ENCODE assay signal across 21 cellular contexts in genomic region chr9:113613815-113614413, GRCh38.
DNase-seq lines count a peak whose midpoint lies in the region; ATAC-seq, FAIRE-seq and TF ChIP-seq lines count a peak whose summit lies in the region.
"Had no signal": no experiment of that assay in that cellular context is flagged by ENCODE, and none has a peak within 500 bp of the region (broad histone marks: within the 10 kb centered on the region; RNA-seq: fewer than 3 reads in every experiment).

No MANE protein-coding gene starts in this region.

- H3K36me3 ChIP-seq in OCI-LY3 (replicated peaks; ENCODE audit: low read depth, low read length) (no peaks in the 10 kb centered on the region), K562 (ENCODE audit: control insufficient read depth, insufficient read depth, low read length) (no peaks in the 10 kb centered on the region), upper lobe of left lung (no peaks in the 10 kb centered on the region)
- H3K36me3 ChIP-seq: SJCRH30 had no signal

- H3K27ac ChIP-seq in OCI-LY3 (ENCODE audit: low read length) (no peak overlapping the region), K562 (ENCODE audit: extremely low read depth, low read depth, low read length) (no peak overlapping the region), upper lobe of left lung (peak overlapping the region in 2 of 4 donors; percentile 28 to 52)
- H3K27ac ChIP-seq: SJCRH30 had no signal

- H3K4me1 ChIP-seq in OCI-LY3 (ENCODE audit: low read length) (peaks cover 56% of the 10 kb centered on the region), K562 (replicated peaks in 1 of 2; ENCODE audit: control insufficient read depth in 2 of 2, insufficient read depth in 2 of 2, low read length in 2 of 2) (no peaks in the 10 kb centered on the region), upper lobe of left lung (peaks cover 17 to 35% (median 23%) of the 10 kb centered on the region in 4 donors)

- TF ChIP-seq POLR2A in K562 (conservative IDR thresholded peaks at IDR 0.05) (no peak), upper lobe of left lung (IDR thresholded peaks at IDR 0.05) (no peak)

- no peaks in the 10 kb centered on the region for H3K9me3 Mint-ChIP-seq in natural killer cell treated with Interleukin-12 subunit alpha and Interleukin-12 subunit beta and Interleukin-15 and Interleukin-18, amount 100 ng/mL, for 72 hours
- peaks cover 0 to 1% of the 10 kb centered on the region in 2 donors for H3K9me3 Mint-ChIP-seq in stimulated activated naive B cell treated with anti-CD40 and anti-IgM and Interleukin-4, amounts not matched to agents 10 μg/mL and 1 μg/mL and 100 μg/mL, for 72 hours
- H3K9me3 Mint-ChIP-seq: CD8-positive, alpha-beta memory T cell; effector memory CD8-positive, alpha-beta T cell had no signal

- intact Hi-C loops in K562 (cut with micrococcal nuclease) = no loop called here

- no peak overlapping the region for H3K4me3 Mint-ChIP-seq in natural killer cell treated with Interleukin-12 subunit alpha and Interleukin-12 subunit beta and Interleukin-15 and Interleukin-18, amount 100 ng/mL, for 72 hours
- no peak overlapping the region for H3K4me3 Mint-ChIP-seq in stimulated activated naive B cell treated with anti-CD40 and anti-IgM and Interleukin-4, amounts not matched to agents 10 μg/mL and 1 μg/mL and 100 μg/mL, for 72 hours
- H3K4me3 Mint-ChIP-seq: CD8-positive, alpha-beta memory T cell; effector memory CD8-positive, alpha-beta T cell had no signal

- H4K20me1 ChIP-seq in OCI-LY3 (ENCODE audit: insufficient read depth, low read length) (no peaks in the 10 kb centered on the region), K562 (replicated peaks; ENCODE audit: control insufficient read depth, insufficient read depth, low read length) (no peaks in the 10 kb centered on the region; the same call in 1 of the 2 replicates)

- H3K9ac ChIP-seq in OCI-LY3 (ENCODE audit: low read length) = no peak overlapping the region
- H3K9ac ChIP-seq in K562 (ENCODE audit: insufficient read depth in 1 of 2, low read depth in 2 of 2, low read length in 2 of 2) = no peak overlapping the region

- H3K27me3 ChIP-seq in OCI-LY3 (ENCODE audit: low read depth, low read length) (no peaks in the 10 kb centered on the region), K562 (ENCODE audit: control insufficient read depth in 2 of 2, insufficient read depth in 2 of 2, low read length in 2 of 2) (peaks cover 11 to 60% of the 10 kb centered on the region in 2 experiments; a peak in 4 of 5 replicates), upper lobe of left lung (no peaks in the 10 kb centered on the region)
- H3K27me3 ChIP-seq: SJCRH30 had no signal

- no peak overlapping the region for H3K27ac Mint-ChIP-seq in natural killer cell treated with Interleukin-12 subunit alpha and Interleukin-12 subunit beta and Interleukin-15 and Interleukin-18, amount 100 ng/mL, for 72 hours
- H3K27ac Mint-ChIP-seq in stimulated activated naive B cell treated with anti-CD40 and anti-IgM and Interleukin-4, amounts not matched to agents 10 μg/mL and 1 μg/mL and 100 μg/mL, for 72 hours = peak overlapping the region; percentile 16
- H3K27ac Mint-ChIP-seq: CD8-positive, alpha-beta memory T cell; effector memory CD8-positive, alpha-beta T cell had no signal

- in situ Hi-C loops in K562 (cut with MboI) = no loop called here

- 5% methylated on average over 6 of the region's 6 CpGs for WGBS in K562 (ENCODE audit: insufficient coverage, low coverage, missing lambda C conversion rate)
- WGBS in upper lobe of left lung, 2 donors = 85 to 89% methylated on average over 6 of the region's 6 CpGs

- DNase-seq in K562 (ENCODE audit: extremely low read depth in 1 of 4, low spot score in 3 of 4) (no peak), HuH-7 (ENCODE audit: low spot score) (no peak), upper lobe of left lung (no peak)
- peak; percentile 2 for DNase-seq in natural killer cell treated with Interleukin-12 subunit alpha and Interleukin-12 subunit beta and Interleukin-15 and Interleukin-18, amount 100 ng/mL, for 72 hours (ENCODE audit: low spot score)
- no peak for DNase-seq in stimulated activated naive B cell treated with anti-CD40 and anti-IgM and Interleukin-4, amounts not matched to agents 10 μg/mL and 1 μg/mL and 100 μg/mL, for 72 hours
- DNase-seq: activated CD4-positive, alpha-beta T cell treated with anti-CD3 and anti-CD28 coated beads, Interleukin-2, amount 50 U/mL, for 4 hours; activated naive CD4-positive, alpha-beta T cell; activated T-cell treated with anti-CD3 and anti-CD28 coated beads for 4 hours; CD8-positive, alpha-beta memory T cell; DMS53; effector memory CD8-positive, alpha-beta T cell; Karpas-422; left colon; mucosa of descending colon; NCI-H187; NCI-H345; occipital lobe; SJCRH30 had no signal

- H3K9me3 ChIP-seq in OCI-LY3 (ENCODE audit: insufficient read depth, low read length) (no peaks in the 10 kb centered on the region), K562 (replicated peaks; ENCODE audit: control insufficient read depth, insufficient read depth, low read depth, low read length) (no peaks in the 10 kb centered on the region), upper lobe of left lung (no peaks in the 10 kb centered on the region)
- H3K9me3 ChIP-seq: mucosa of descending colon, SJCRH30 had no signal

- H3K36me3 Mint-ChIP-seq in natural killer cell treated with Interleukin-12 subunit alpha and Interleukin-12 subunit beta and Interleukin-15 and Interleukin-18, amount 100 ng/mL, for 72 hours = no peaks in the 10 kb centered on the region
- peaks cover 0 to 5% of the 10 kb centered on the region in 2 donors for H3K36me3 Mint-ChIP-seq in stimulated activated naive B cell treated with anti-CD40 and anti-IgM and Interleukin-4, amounts not matched to agents 10 μg/mL and 1 μg/mL and 100 μg/mL, for 72 hours
- H3K36me3 Mint-ChIP-seq: CD8-positive, alpha-beta memory T cell had no signal

- H3K4me3 ChIP-seq in OCI-LY3 (ENCODE audit: low read length) = no peak overlapping the region
- no peak overlapping the region for H3K4me3 ChIP-seq in K562
- H3K4me3 ChIP-seq in upper lobe of left lung = no peak overlapping the region
- H3K4me3 ChIP-seq: mucosa of descending colon, SJCRH30 had no signal

- no peak for TF ChIP-seq CTCF in OCI-LY3 (IDR thresholded peaks at IDR 0.05; ENCODE audit: low read depth, low read length)
- TF ChIP-seq CTCF in K562 (IDR thresholded peaks at IDR 0.05 in 2 of 3, conservative IDR thresholded peaks at IDR 0.05 in 1 of 3; ENCODE audit: insufficient read depth in 2 of 3, low read depth in 1 of 3, low read length in 3 of 3) = no peak
- no peak for TF ChIP-seq CTCF in upper lobe of left lung (IDR thresholded peaks at IDR 0.05)

- TF ChIP-seq RAD21 in K562 (CRISPR knock-in tag; conservative IDR thresholded peaks at IDR 0.05 in 1 of 2, IDR thresholded peaks at IDR 0.05 in 1 of 2) = no peak

- no peak overlapping the region for H2AFZ ChIP-seq in OCI-LY3 (ENCODE audit: low read depth, low read length)
- H2AFZ ChIP-seq in K562 (ENCODE audit: low read depth, low read length) = no peak overlapping the region

- H3K4me2 ChIP-seq in OCI-LY3 (ENCODE audit: low read length) (0 out of 2 replicates have a peak overlapping the region, but pooled peaks have one; percentile 82), K562 (ENCODE audit: insufficient read depth, low read length) (no peak overlapping the region)

- H3K9me1 ChIP-seq in K562 (ENCODE audit: control insufficient read depth, insufficient read depth, low read length) = no peaks in the 10 kb centered on the region

- no peak for TF ChIP-seq EP300 in K562 (IDR thresholded peaks at IDR 0.05; ENCODE audit: low read length)
- TF ChIP-seq EP300 in upper lobe of left lung (IDR thresholded peaks at IDR 0.05) = no peak

- CTCF ChIA-PET in K562 (lab: Yijun Ruan, JAX; ENCODE audit: low intra/inter-chr PET ratio) = no interaction called here

- H3K79me2 ChIP-seq in OCI-LY3 (ENCODE audit: low read length) (no peaks in the 10 kb centered on the region), K562 (ENCODE audit: control insufficient read depth, insufficient read depth, low read length) (no peaks in the 10 kb centered on the region)

- H3K4me1 Mint-ChIP-seq in natural killer cell treated with Interleukin-12 subunit alpha and Interleukin-12 subunit beta and Interleukin-15 and Interleukin-18, amount 100 ng/mL, for 72 hours (ENCODE audit: low read depth in 2 of 2) = peaks cover 0 to 5% of the 10 kb centered on the region in 2 donors
- peaks cover 44 to 60% of the 10 kb centered on the region in 2 donors for H3K4me1 Mint-ChIP-seq in stimulated activated naive B cell treated with anti-CD40 and anti-IgM and Interleukin-4, amounts not matched to agents 10 μg/mL and 1 μg/mL and 100 μg/mL, for 72 hours

- peaks cover under 1 to 3% of the 10 kb centered on the region in 2 donors for H3K27me3 Mint-ChIP-seq in natural killer cell treated with Interleukin-12 subunit alpha and Interleukin-12 subunit beta and Interleukin-15 and Interleukin-18, amount 100 ng/mL, for 72 hours
- no peaks in the 10 kb centered on the region for H3K27me3 Mint-ChIP-seq in stimulated activated naive B cell treated with anti-CD40 and anti-IgM and Interleukin-4, amounts not matched to agents 10 μg/mL and 1 μg/mL and 100 μg/mL, for 72 hours

- FAIRE-seq in K562 (lab: Jason Lieb, UNC) = no peak

- ATAC-seq in K562 (no peak), upper lobe of left lung (ENCODE audit: low FRiP score in 2 of 2) (no peak)
- ATAC-seq in natural killer cell treated with Interleukin-12 subunit alpha and Interleukin-12 subunit beta and Interleukin-15 and Interleukin-18, amount 100 ng/mL, for 72 hours = no peak
- no peak for ATAC-seq in stimulated activated naive B cell treated with anti-CD40 and anti-IgM and Interleukin-4, amounts not matched to agents 10 μg/mL and 1 μg/mL and 100 μg/mL, for 72 hours (replicated peaks)
- ATAC-seq in activated CD4-positive, CD25-positive, alpha-beta regulatory T cell treated with anti-CD3 and anti-CD28 coated beads, Interleukin-2, amount 50 U/mL, for 24 hours = no peak
- ATAC-seq: effector memory CD8-positive, alpha-beta T cell; left colon; Panc1 had no signal

- no TSS peak for BruUV-seq in K562 (replicated peaks; lab: Mats Ljungman, UMichigan)

- POLR2A ChIA-PET in K562 (lab: Yijun Ruan, JAX) = interaction anchor here (0.8 kb wide), 1 partner anchor 12 kb away, joined by 4 read pairs; no protein-coding TSS in a partner anchor

TF ChIP-seq in K562, 482 proteins besides CTCF, POLR2A, EP300 and RAD21:
- TF ChIP-seq ELF4 (CRISPR knock-in tag; IDR thresholded peaks at IDR 0.05) = peak; percentile 16; the same call in 1 of the 2 replicates
- no peak for TF ChIP-seq GABPB1 (CRISPR knock-in tag; IDR thresholded peaks at IDR 0.05)
- TF ChIP-seq, protein P1, sequence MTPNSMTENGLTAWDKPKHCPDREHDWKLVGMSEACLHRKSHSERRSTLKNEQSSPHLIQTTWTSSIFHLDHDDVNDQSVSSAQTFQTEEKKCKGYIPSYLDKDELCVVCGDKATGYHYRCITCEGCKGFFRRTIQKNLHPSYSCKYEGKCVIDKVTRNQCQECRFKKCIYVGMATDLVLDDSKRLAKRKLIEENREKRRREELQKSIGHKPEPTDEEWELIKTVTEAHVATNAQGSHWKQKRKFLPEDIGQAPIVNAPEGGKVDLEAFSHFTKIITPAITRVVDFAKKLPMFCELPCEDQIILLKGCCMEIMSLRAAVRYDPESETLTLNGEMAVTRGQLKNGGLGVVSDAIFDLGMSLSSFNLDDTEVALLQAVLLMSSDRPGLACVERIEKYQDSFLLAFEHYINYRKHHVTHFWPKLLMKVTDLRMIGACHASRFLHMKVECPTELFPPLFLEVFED (CRISPR knock-in tag; conservative IDR thresholded peaks at IDR 0.05) = 0 out of 2 replicates have a peak, but pooled peaks have one; percentile 10
